8 cellular contexts compared by ENCODE assay signal in the genomic region with DNA sequence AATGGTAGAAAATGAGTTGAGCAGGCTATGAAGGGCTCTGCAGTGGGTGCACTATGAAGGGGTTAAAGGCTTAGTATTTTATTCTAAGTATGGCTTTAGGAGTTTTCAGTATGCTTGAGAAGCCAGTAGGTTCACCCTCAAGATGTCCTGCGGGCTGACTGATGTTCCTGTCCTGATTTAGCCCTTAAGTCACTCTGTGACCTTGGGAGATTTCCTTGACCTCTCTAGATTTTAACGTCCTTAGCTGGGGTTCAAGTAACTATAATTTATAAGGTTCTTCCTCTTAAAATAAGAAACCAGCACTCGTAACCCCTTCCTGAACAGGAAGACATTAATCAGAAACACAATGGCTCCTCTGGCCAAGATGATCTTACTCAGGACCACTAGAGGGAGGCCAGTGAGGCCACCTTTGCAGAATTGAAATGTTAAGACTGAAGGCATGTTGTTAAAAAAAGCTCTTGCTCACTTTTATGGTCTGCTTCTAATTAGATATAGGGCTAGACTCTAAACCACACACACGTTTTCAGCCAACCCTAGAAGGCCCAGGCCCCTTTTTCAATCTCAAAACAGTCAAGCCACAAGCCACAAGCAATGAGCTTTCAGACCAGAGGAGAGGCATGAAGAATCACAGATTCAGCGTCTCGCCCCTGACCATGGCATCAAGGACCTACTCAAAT. TPM values are rescaled to one million over a fixed set of nuclear protein-coding genes. Genes with fewer than 3 reads are reported as not detected.
DNase-seq lines count a peak whose midpoint lies in the region; ATAC-seq, FAIRE-seq and TF ChIP-seq lines count a peak whose summit lies in the region.

No MANE protein-coding gene starts in this region.

- H3K9me3 Mint-ChIP-seq in activated CD4-positive, alpha-beta memory T cell treated with anti-CD3 and anti-CD28 coated beads, Interleukin-2, amount 10 ng/mL, durations not matched to agents 7 days and 5 days: no peaks in the 10 kb centered on the region

- DNase-seq in MV-4-11 (lab: John Stamatoyannopoulos, UW): peak; percentile 30
- no peak for DNase-seq in foreskin keratinocyte
- no peak for DNase-seq in T1000 (lab: John Stamatoyannopoulos, UW)
- no peak for DNase-seq in GM19239 (ENCODE audit: insufficient read length, low spot score)
- DNase-seq in activated CD4-positive, alpha-beta memory T cell treated with anti-CD3 and anti-CD28 coated beads, Interleukin-2, amount 10 ng/mL, durations not matched to agents 7 days and 5 days: no peak

- H3K27ac ChIP-seq in C4-2B (no peak overlapping the region), foreskin keratinocyte (no peak overlapping the region)

- CTCF ChIA-PET in activated CD4-positive, alpha-beta memory T cell treated with anti-CD3 and anti-CD28 coated beads, Interleukin-2, amount 10 ng/mL, durations not matched to agents 7 days and 5 days (lab: Charles Lee): interaction anchor here (0.6 to 1.7 kb wide), 5 partner anchors 129 to 913 kb away, joined by 3 to 9 read pairs (median 4); no protein-coding TSS in a partner anchor

- ATAC-seq in GM21367 (IDR thresholded peaks at IDR 0.05; ENCODE audit: unreplicated experiment) (peak; percentile 47), foreskin keratinocyte (no peak), HG02840 (IDR thresholded peaks at IDR 0.05; ENCODE audit: low FRiP score, unreplicated experiment) (no peak)

- no peaks in the 10 kb centered on the region for H3K27me3 ChIP-seq in foreskin keratinocyte

- no peaks in the 10 kb centered on the region for H3K4me1 ChIP-seq in foreskin keratinocyte

- H3K27ac Mint-ChIP-seq in activated CD4-positive, alpha-beta memory T cell treated with anti-CD3 and anti-CD28 coated beads, Interleukin-2, amount 10 ng/mL, durations not matched to agents 7 days and 5 days: no peak overlapping the region

- H3K4me3 Mint-ChIP-seq in activated CD4-positive, alpha-beta memory T cell treated with anti-CD3 and anti-CD28 coated beads, Interleukin-2, amount 10 ng/mL, durations not matched to agents 7 days and 5 days: no peak overlapping the region

- TF ChIP-seq CTCF in C4-2B (conservative IDR thresholded peaks at IDR 0.05) (peak; percentile 19; the same call in 1 of the 2 replicates), foreskin keratinocyte (conservative IDR thresholded peaks at IDR 0.05) (peak; percentile 30)

- no peaks in the 10 kb centered on the region for H3K36me3 Mint-ChIP-seq in activated CD4-positive, alpha-beta memory T cell treated with anti-CD3 and anti-CD28 coated beads, Interleukin-2, amount 10 ng/mL, durations not matched to agents 7 days and 5 days (ENCODE audit: low read depth)

- peaks cover 7% of the 10 kb centered on the region for H3K4me1 Mint-ChIP-seq in activated CD4-positive, alpha-beta memory T cell treated with anti-CD3 and anti-CD28 coated beads, Interleukin-2, amount 10 ng/mL, durations not matched to agents 7 days and 5 days

- POLR2A ChIA-PET in activated CD4-positive, alpha-beta memory T cell treated with anti-CD3 and anti-CD28 coated beads, Interleukin-2, amount 10 ng/mL, durations not matched to agents 7 days and 5 days (lab: Charles Lee): interaction anchor here (1.0 kb wide), 1 partner anchor 42 kb away, joined by 3 read pairs; a partner anchor contains a TSS

- FAIRE-seq in GM19239 (lab: Jason Lieb, UNC): no peak

- H3K27me3 Mint-ChIP-seq in activated CD4-positive, alpha-beta memory T cell treated with anti-CD3 and anti-CD28 coated beads, Interleukin-2, amount 10 ng/mL, durations not matched to agents 7 days and 5 days: peaks cover 4% of the 10 kb centered on the region

RNA-seq across cellular contexts. Expression of a gene that starts 42.0 kb away (rescaled TPM):
- total RNA-seq in foreskin keratinocyte: 88.8 and 105 TPM in 2 replicates
- polyA plus RNA-seq in foreskin keratinocyte: 52.4 and 84.9 TPM in 2 replicates
- 100 to 1,000 TPM; 121 to 125 TPM for total RNA-seq in activated CD4-positive, alpha-beta memory T cell treated with anti-CD3 and anti-CD28 coated beads, Interleukin-2, amount 10 ng/mL, durations not matched to agents 7 days and 5 days
